ENCODE assay signal across 32 cellular contexts in the genomic region with DNA sequence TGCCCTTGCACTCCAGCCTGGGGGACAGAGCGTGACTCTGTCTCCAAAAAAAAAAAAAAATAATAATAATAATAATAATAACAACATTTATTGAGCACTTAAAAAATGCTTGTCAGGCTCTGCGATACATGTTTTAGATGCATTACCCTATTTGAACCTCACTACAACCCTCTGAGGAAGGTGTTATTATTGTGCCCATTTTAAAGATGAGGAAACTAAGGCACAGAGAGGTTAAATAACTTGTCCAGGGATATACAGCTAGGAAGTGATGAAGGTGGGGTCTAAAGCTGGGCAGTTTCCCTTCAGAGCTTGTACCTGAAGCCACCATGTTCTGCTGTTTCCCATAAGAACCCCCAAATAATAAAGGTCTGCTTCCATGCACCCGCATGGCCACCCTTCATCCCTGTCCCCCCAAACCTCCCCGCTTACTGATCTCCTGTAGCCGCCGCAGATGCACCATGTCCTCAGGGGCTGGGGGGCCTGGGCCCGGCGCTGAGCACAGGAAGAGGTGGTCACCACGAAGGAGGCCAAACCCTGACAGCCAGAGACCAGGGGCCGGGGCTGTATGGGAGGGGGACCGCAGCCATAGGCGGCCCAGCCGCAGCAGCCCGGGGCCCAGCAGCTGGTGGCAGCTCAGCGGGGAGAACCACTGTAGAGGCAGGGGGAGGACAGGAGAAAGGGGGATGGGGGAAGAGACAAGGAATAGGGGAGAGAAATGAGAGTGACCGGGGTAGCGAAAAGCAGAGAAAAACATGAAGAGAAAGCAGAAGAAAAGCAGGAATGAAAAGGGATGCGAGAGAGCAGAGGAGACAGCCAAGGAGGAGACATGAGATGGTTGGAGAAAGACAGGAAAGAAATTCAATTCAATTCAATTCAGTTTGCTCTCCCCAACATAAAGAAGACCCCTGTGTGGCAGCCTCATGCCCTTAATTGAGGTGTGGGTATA.
"Had no signal": no experiment of that assay in that cellular context is flagged by ENCODE, and none has a peak within 500 bp of the region (broad histone marks: within the 10 kb centered on the region; RNA-seq: fewer than 3 reads in every experiment).

No MANE protein-coding gene starts in this region.

- H3K27ac Mint-ChIP-seq: activated CD8-positive, alpha-beta T cell treated with anti-CD3 and anti-CD28 coated beads for 36 hours; activated naive CD4-positive, alpha-beta T cell treated with anti-CD3 and anti-CD28 coated beads for 36 hours; activated naive CD8-positive, alpha-beta T cell; activated T-helper 2 cell treated with anti-CD3 and anti-CD28 coated beads, Interferon-gamma antibody, Interleukin-2, Interleukin-4, amounts not matched to agents 10 μg/mL and 5 μg/mL and 100 μg/mL, durations not matched to agents 14 hours and 24 hours and 36 hours; effector memory CD8-positive, alpha-beta T cell; T-helper 17 cell; T-helper 2 cell treated with Interferon-gamma antibody and Interleukin-4, amounts not matched to agents 5 μg/mL and 100 μg/mL, for 36 hours had no signal

- H3K36me3 Mint-ChIP-seq: activated naive CD8-positive, alpha-beta T cell had no signal

- H3K27me3 Mint-ChIP-seq: activated CD8-positive, alpha-beta T cell treated with anti-CD3 and anti-CD28 coated beads for 36 hours; activated naive CD8-positive, alpha-beta T cell; central memory CD8-positive, alpha-beta T cell; effector memory CD8-positive, alpha-beta T cell had no signal

- H3K9me3 Mint-ChIP-seq: activated CD8-positive, alpha-beta T cell treated with anti-CD3 and anti-CD28 coated beads for 36 hours; activated naive CD4-positive, alpha-beta T cell treated with anti-CD3 and anti-CD28 coated beads for 36 hours; activated T-cell treated with anti-CD3 and anti-CD28 coated beads, Interleukin-2, amount 50 U/mL, for 4 hours; activated T-helper 2 cell treated with anti-CD3 and anti-CD28 coated beads, Interferon-gamma antibody, Interleukin-2, Interleukin-4, amounts not matched to agents 10 μg/mL and 5 μg/mL and 100 μg/mL, durations not matched to agents 14 hours and 24 hours and 36 hours; central memory CD8-positive, alpha-beta T cell; effector memory CD8-positive, alpha-beta T cell; T-helper 2 cell treated with Interferon-gamma antibody and Interleukin-4, amounts not matched to agents 5 μg/mL and 100 μg/mL, for 36 hours had no signal

- FAIRE-seq: astrocyte, bronchial epithelial cell, colon had no signal

- DNase-seq: activated CD4-positive, alpha-beta T cell treated with anti-CD3 and anti-CD28 coated beads for 1 hour; activated CD4-positive, alpha-beta T cell treated with anti-CD3 and anti-CD28 coated beads for 48 hours; activated CD4-positive, alpha-beta T cell treated with anti-CD3 and anti-CD28 coated beads, Interleukin-2, amount 50 U/mL, for 1 hour; activated CD4-positive, alpha-beta T cell treated with anti-CD3 and anti-CD28 coated beads, Interleukin-2, amount 50 U/mL, for 48 hours; activated CD8-positive, alpha-beta memory T cell treated with anti-CD3 and anti-CD28 coated beads for 24 hours; activated CD8-positive, alpha-beta T cell treated with anti-CD3 and anti-CD28 coated beads for 36 hours; activated effector memory CD4-positive, alpha-beta T cell treated with anti-CD3 and anti-CD28 coated beads, Interleukin-2, amount 50 U/mL, for 16 hours; activated naive CD4-positive, alpha-beta T cell treated with anti-CD3 and anti-CD28 coated beads for 36 hours; activated T-cell treated with anti-CD3 and anti-CD28 coated beads, Interleukin-2, amount 50 U/mL, for 4 hours; amniotic stem cell; anterior cingulate cortex; brain microvascular endothelial cell; cortex of kidney; dermis blood vessel endothelial cell; effector CD4-positive, alpha-beta T cell; effector memory CD8-positive, alpha-beta T cell; erythroblast; foreskin keratinocyte; gastrocnemius medialis; glutamatergic neuron; heart left ventricle; T-helper 1 cell; T-helper 17 cell; T1000 had no signal

- H3K4me3 ChIP-seq: esophagus muscularis mucosa, gastrocnemius medialis, heart left ventricle had no signal

- H3K27me3 ChIP-seq: brain microvascular endothelial cell, esophagus muscularis mucosa, foreskin keratinocyte, gastrocnemius medialis, heart left ventricle had no signal

- ATAC-seq: activated CD8-positive, alpha-beta T cell treated with anti-CD3 and anti-CD28 coated beads for 36 hours; activated T-cell treated with anti-CD3 and anti-CD28 coated beads, Interleukin-2, amount 50 U/mL, for 4 hours; effector memory CD8-positive, alpha-beta T cell; foreskin keratinocyte; gastrocnemius medialis; heart left ventricle; T-helper 17 cell had no signal

- H3K27ac ChIP-seq: brain microvascular endothelial cell, esophagus muscularis mucosa, foreskin keratinocyte, gastrocnemius medialis, heart left ventricle had no signal

- H3K4me3 Mint-ChIP-seq: activated CD8-positive, alpha-beta T cell treated with anti-CD3 and anti-CD28 coated beads for 36 hours; activated naive CD4-positive, alpha-beta T cell treated with anti-CD3 and anti-CD28 coated beads for 36 hours; activated naive CD8-positive, alpha-beta T cell; activated T-cell treated with anti-CD3 and anti-CD28 coated beads, Interleukin-2, amount 50 U/mL, for 4 hours; central memory CD8-positive, alpha-beta T cell; effector memory CD8-positive, alpha-beta T cell; T-helper 17 cell; T-helper 2 cell treated with Interferon-gamma antibody and Interleukin-4, amounts not matched to agents 5 μg/mL and 100 μg/mL, for 36 hours had no signal

- H3K9me3 ChIP-seq: esophagus muscularis mucosa, gastrocnemius medialis, heart left ventricle had no signal

- H3K36me3 ChIP-seq: gastrocnemius medialis had no signal

- H3K4me1 ChIP-seq: foreskin keratinocyte, gastrocnemius medialis had no signal
